8 cellular contexts compared by ENCODE assay signal in genomic region chr19:35879770-35880317, GRCh38. TPM values are rescaled to one million over a fixed set of nuclear protein-coding genes. Genes with fewer than 3 reads are reported as not detected.
DNase-seq lines count a peak whose midpoint lies in the region; ATAC-seq and TF ChIP-seq lines count a peak whose summit lies in the region.

No MANE protein-coding gene starts in this region.

- no peak overlapping the region for H3K4me2 ChIP-seq in mammary epithelial cell (ENCODE audit: insufficient read depth, low read depth, low read length)

- H3K27me3 ChIP-seq in mammary epithelial cell (ENCODE audit: insufficient read depth, low read length), result no peaks in the 10 kb centered on the region
- no peaks in the 10 kb centered on the region for H3K27me3 ChIP-seq in vagina

- no peak overlapping the region for H3K4me3 ChIP-seq in mammary epithelial cell (replicated peaks in 1 of 3; ENCODE audit: insufficient read depth in 1 of 3, low read depth in 2 of 3, low read length in 3 of 3)
- H3K4me3 ChIP-seq in vagina, result no peak overlapping the region

- BruUV-seq in mammary epithelial cell (replicated peaks; lab: Mats Ljungman, UMichigan), result no TSS peak

- POLR2A ChIA-PET in activated B cell treated with CpG ODN at 0.5 μM for 24 hours (lab: Charles Lee), result interaction anchor here (0.7 kb wide), 1 partner anchor 21 kb away, joined by 4 read pairs; the partner anchor contains the start of gene NFKBID

- CTCF ChIA-PET in activated B cell treated with CpG ODN at 0.5 μM for 24 hours (lab: Charles Lee) (interaction anchor here (6.9 kb wide), 1 partner anchor 53 kb away, joined by 81 read pairs; no protein-coding TSS in a partner anchor), mammary epithelial cell (lab: Charles Lee; ENCODE audit: low non-redundant PET) (interaction anchor here (0.6 kb wide), 2 partner anchors 51 to 117 kb away, joined by 4 to 14 read pairs; no protein-coding TSS in a partner anchor)

- no peaks in the 10 kb centered on the region for H3K36me3 ChIP-seq in mammary epithelial cell (ENCODE audit: insufficient read depth, low read length)
- no peaks in the 10 kb centered on the region for H3K36me3 ChIP-seq in vagina

- in situ Hi-C loops in mammary epithelial cell (cut with MboI; ENCODE audit: low sequenced_read_pairs in 2 of 2), result loop anchor here (5.0 to 10.0 kb wide), 2 partner anchors 52 to 55 kb away; partner anchors contain the start of gene LRFN3 (in 1 of the 2)

- intact Hi-C loops in activated B cell treated with CpG ODN at 0.5 μM for 24 hours (cut with micrococcal nuclease), result no loop called here
- intact Hi-C loops in mammary epithelial cell (cut with micrococcal nuclease), result loop anchor here (1.0 to 5.0 kb wide), 2 partner anchors 11 to 172 kb away; partner anchors contain the start of genes THAP8 and WDR62
- intact Hi-C loops in vagina (cut with DNase I), result loop anchor here (2.0 kb wide), 1 partner anchor 51 kb away; no protein-coding TSS in a partner anchor

- TF ChIP-seq POLR2A in vagina (IDR thresholded peaks at IDR 0.05), result no peak

- H3K9me3 ChIP-seq in mammary epithelial cell (replicated peaks; ENCODE audit: insufficient read depth, low read length), result no peaks in the 10 kb centered on the region
- no peaks in the 10 kb centered on the region for H3K9me3 ChIP-seq in vagina

- no peak overlapping the region for H3K9ac ChIP-seq in mammary epithelial cell (ENCODE audit: insufficient read depth, low read length)

- no peak overlapping the region for H3K4me3 Mint-ChIP-seq in activated B cell treated with CpG ODN at 0.5 μM for 24 hours

- TF ChIP-seq CTCF in activated B cell treated with CpG ODN at 0.5 μM for 24 hours (IDR thresholded peaks at IDR 0.05), result no peak
- TF ChIP-seq CTCF in mammary epithelial cell (conservative IDR thresholded peaks at IDR 0.05 in 1 of 2, IDR thresholded peaks at IDR 0.05 in 1 of 2; ENCODE audit: extremely low read depth in 1 of 2, insufficient read depth in 1 of 2, low read depth in 1 of 2, low read length in 2 of 2), result no peak
- no peak for TF ChIP-seq CTCF in vagina (IDR thresholded peaks at IDR 0.05)

- no peaks in the 10 kb centered on the region for H3K9me3 Mint-ChIP-seq in activated B cell treated with CpG ODN at 0.5 μM for 24 hours

- peaks cover 28% of the 10 kb centered on the region for H3K27me3 Mint-ChIP-seq in activated B cell treated with CpG ODN at 0.5 μM for 24 hours

- H3K4me1 Mint-ChIP-seq in activated B cell treated with CpG ODN at 0.5 μM for 24 hours, result peaks cover 6% of the 10 kb centered on the region

- ATAC-seq in activated B cell treated with CpG ODN at 0.5 μM for 24 hours (ENCODE audit: low read depth), result peak; percentile 66
- ATAC-seq in HG02763 (IDR thresholded peaks at IDR 0.05; ENCODE audit: unreplicated experiment), result no peak

- H3K36me3 Mint-ChIP-seq in activated B cell treated with CpG ODN at 0.5 μM for 24 hours (ENCODE audit: low read depth), result no peaks in the 10 kb centered on the region

- H3K27ac Mint-ChIP-seq in activated B cell treated with CpG ODN at 0.5 μM for 24 hours, result no peak overlapping the region

- H3K79me2 ChIP-seq in mammary epithelial cell (ENCODE audit: insufficient read depth, low read length), result no peaks in the 10 kb centered on the region

- no peaks in the 10 kb centered on the region for H3K4me1 ChIP-seq in mammary epithelial cell (ENCODE audit: insufficient read depth, low read length)
- H3K4me1 ChIP-seq in vagina, result no peaks in the 10 kb centered on the region

- DNase-seq in GM04504 (ENCODE audit: low read depth) (peak; percentile 84), NCI-H146 (lab: John Stamatoyannopoulos, UW) (peak; percentile 52), activated B cell treated with CpG ODN at 0.5 μM for 24 hours (peak; percentile 60), mammary epithelial cell (peak; percentile 86), inferior parietal cortex (ENCODE audit: extremely low spot score) (peak; percentile 74), vagina (ENCODE audit: extremely low spot score in 2 of 2) (no peak)
- DNase-seq in stimulated activated CD4-positive, alpha-beta T cell treated with anti-CD3 and anti-CD28 coated beads, Interleukin-12 subunit alpha, Interleukin-12 subunit beta, amount 100 ng/mL, for 48 hours (ENCODE audit: low read depth in 2 of 3, low spot score in 1 of 3), result peak; percentile 72 to 87 (median 82)

- H4K20me1 ChIP-seq in mammary epithelial cell (ENCODE audit: insufficient read depth, low read length), result no peaks in the 10 kb centered on the region

- 1% methylated on average over 19 of the region's 28 CpGs for WGBS in mammary epithelial cell (ENCODE audit: low coverage, missing lambda C conversion rate)

- H3K27ac ChIP-seq in mammary epithelial cell (ENCODE audit: insufficient read depth, low read depth, low read length), result no peak overlapping the region
- H3K27ac ChIP-seq in vagina, result no peak overlapping the region

- dilution Hi-C loops in mammary epithelial cell (cut with HindIII; ENCODE audit: low sequenced_read_pairs), result no loop called here

- no peak overlapping the region for H2AFZ ChIP-seq in mammary epithelial cell (ENCODE audit: low read depth, low read length)

RNA-seq across cellular contexts. Expression of gene APLP1, which starts 11.5 kb away (rescaled TPM):
- not detected in 2 replicates for total RNA-seq in activated B cell treated with CpG ODN at 0.5 μM for 24 hours
- 1 to 10 TPM; 4.8 to 9.5 TPM for total RNA-seq in mammary epithelial cell
- polyA plus RNA-seq in mammary epithelial cell, result 4.4 TPM
- not detected for polyA minus RNA-seq in mammary epithelial cell
- 1.5 TPM for total RNA-seq in vagina

RNA-seq across cellular contexts. Expression of gene NFKBID, which starts 20.5 kb away (rescaled TPM):
- total RNA-seq in activated B cell treated with CpG ODN at 0.5 μM for 24 hours (120 and 143 TPM in 2 replicates), mammary epithelial cell (10 to 100 TPM; 10.4 to 11.5 TPM), vagina (15.7 TPM)
- polyA plus RNA-seq in mammary epithelial cell, result 4.5 TPM
- polyA minus RNA-seq in mammary epithelial cell, result 15.6 TPM

RNA-seq across cellular contexts. Expression of gene HCST, which starts 22.5 kb away (rescaled TPM):
- 2.9 and 3.5 TPM in 2 replicates for total RNA-seq in activated B cell treated with CpG ODN at 0.5 μM for 24 hours
- total RNA-seq in mammary epithelial cell, result 1 to 10 TPM in 1 of 2 donors, under 1 TPM in 1; 0.83 to 1.3 TPM
- 0.19 TPM for polyA plus RNA-seq in mammary epithelial cell
- polyA minus RNA-seq in mammary epithelial cell, result not detected
- total RNA-seq in vagina, result 9.1 TPM

RNA-seq across cellular contexts. Expression of gene KIRREL2, which starts 23.1 kb away (rescaled TPM):
- total RNA-seq in activated B cell treated with CpG ODN at 0.5 μM for 24 hours (not detected in 2 replicates), mammary epithelial cell (not detected), vagina (not detected)
- 0.02 TPM for polyA plus RNA-seq in mammary epithelial cell
- polyA minus RNA-seq in mammary epithelial cell, result not detected

RNA-seq across cellular contexts. Expression of gene NPHS1, which starts 27.5 kb away (rescaled TPM):
- total RNA-seq in activated B cell treated with CpG ODN at 0.5 μM for 24 hours, result 0.18 TPM in 1 of 2 replicates, not detected in the other
- total RNA-seq in mammary epithelial cell, result not detected
- polyA plus RNA-seq in mammary epithelial cell, result not detected
- polyA minus RNA-seq in mammary epithelial cell, result not detected
- total RNA-seq in vagina, result not detected

Comparison
In these comparisons a context has a peak if more than half of its experiments do, and no peak if none do; other contexts are left out.
1. DNase-seq: peak in GM04504 (single experiment), NCI-H146 (single experiment), activated B cell treated with CpG ODN at 0.5 μM for 24 hours (single experiment), mammary epithelial cell (single experiment), inferior parietal cortex (single experiment) and stimulated activated CD4-positive, alpha-beta T cell treated with anti-CD3 and anti-CD28 coated beads, Interleukin-12 subunit alpha, Interleukin-12 subunit beta, amount 100 ng/mL, for 48 hours (3 of 3); none in vagina (0 of 2).